ENCODE assay signal across 18 cellular contexts in the genomic region with DNA sequence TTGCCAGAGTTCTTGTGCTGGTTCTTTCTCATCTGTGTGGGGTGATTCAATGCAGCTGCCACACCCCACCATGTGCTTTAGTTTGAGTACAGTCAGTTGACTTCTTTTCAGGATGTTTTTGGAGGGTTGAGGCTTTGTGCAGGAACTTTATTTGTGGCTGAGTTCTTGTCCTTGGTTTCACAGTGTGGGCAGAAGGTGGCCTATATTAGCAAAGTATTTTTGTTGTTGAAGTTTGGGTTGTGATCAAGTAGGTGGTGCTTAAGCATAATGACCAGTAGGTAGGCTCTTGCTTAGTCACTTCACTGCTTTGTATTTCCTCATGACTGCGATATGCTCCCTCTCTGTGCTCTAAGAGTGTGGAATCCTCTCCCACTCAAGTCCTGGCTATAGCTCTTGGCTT.
DNase-seq lines count a peak whose midpoint lies in the region; ATAC-seq and TF ChIP-seq lines count a peak whose summit lies in the region.
"Had no signal": no experiment of that assay in that cellular context is flagged by ENCODE, and none has a peak within 500 bp of the region (broad histone marks: within the 10 kb centered on the region; RNA-seq: fewer than 3 reads in every experiment).

No MANE protein-coding gene starts in this region.

- DNase-seq in GM12865 (ENCODE audit: low read depth) = peak; percentile 72
- no peak for DNase-seq in activated B cell treated with CpG ODN at 0.5 μM for 24 hours
- DNase-seq in mesenchymal stem cell = no peak
- DNase-seq in stimulated activated CD4-positive, alpha-beta T cell treated with anti-CD3 and anti-CD28 coated beads, Interleukin-4, amount 100 ng/mL, for 4 hours = no peak
- DNase-seq in middle frontal gyrus (ENCODE audit: extremely low spot score, low spot score) = no peak
- no peak for DNase-seq in NCI-H446 (lab: John Stamatoyannopoulos, UW)
- DNase-seq: activated CD4-positive, alpha-beta memory T cell treated with anti-CD3 and anti-CD28 coated beads, Interleukin-2, amount 10 ng/mL, durations not matched to agents 7 days and 5 days; activated gamma-delta T cell; body of pancreas; Kasumi-1; NCI-H187 treated with DMSO at 0.1 percent for 48 hours; ovary; stimulated activated CD8-positive, alpha-beta memory T cell treated with anti-CD3 and anti-CD28 coated beads, Interleukin-4, amount 100 ng/mL, for 48 hours; T-helper 9 cell had no signal

- no peak for TF ChIP-seq CTCF in GM12865 (IDR thresholded peaks at IDR 0.05; ENCODE audit: insufficient read depth, low read depth, low read length, missing control alignments)
- TF ChIP-seq CTCF in activated B cell treated with CpG ODN at 0.5 μM for 24 hours (IDR thresholded peaks at IDR 0.05) = no peak

- no peaks in the 10 kb centered on the region for H3K4me1 ChIP-seq in mesenchymal stem cell (ENCODE audit: control insufficient read depth, insufficient read depth, low read depth, low read length)
- H3K4me1 ChIP-seq: body of pancreas had no signal

- no peaks in the 10 kb centered on the region for H3K27me3 ChIP-seq in mesenchymal stem cell (ENCODE audit: control insufficient read depth in 1 of 2, insufficient read depth in 1 of 2, low read length in 2 of 2)
- H3K27me3 ChIP-seq: body of pancreas, ovary had no signal

- 100% methylated on average over 1 of the region's 1 CpG for WGBS in mesenchymal stem cell

- H3K4me3 Mint-ChIP-seq in activated B cell treated with CpG ODN at 0.5 μM for 24 hours = peak overlapping the region; percentile 56
- H3K4me3 Mint-ChIP-seq: activated CD4-positive, alpha-beta memory T cell treated with anti-CD3 and anti-CD28 coated beads, Interleukin-2, amount 10 ng/mL, durations not matched to agents 7 days and 5 days had no signal

- H2BK120ac ChIP-seq in mesenchymal stem cell (ENCODE audit: low read depth, low read length) = no peak overlapping the region

- peaks cover 24% of the 10 kb centered on the region for H3K9me3 Mint-ChIP-seq in activated B cell treated with CpG ODN at 0.5 μM for 24 hours

- peaks cover 82% of the 10 kb centered on the region for H3K4me1 Mint-ChIP-seq in activated B cell treated with CpG ODN at 0.5 μM for 24 hours
- H3K4me1 Mint-ChIP-seq: activated CD4-positive, alpha-beta memory T cell treated with anti-CD3 and anti-CD28 coated beads, Interleukin-2, amount 10 ng/mL, durations not matched to agents 7 days and 5 days had no signal

- H3K4me2 ChIP-seq in mesenchymal stem cell (ENCODE audit: low read length, poor library complexity, severe bottlenecking) = no peak overlapping the region

- H3K4me3 ChIP-seq in GM12865 (ENCODE audit: low read depth, low read length) = no peak overlapping the region
- no peak overlapping the region for H3K4me3 ChIP-seq in mesenchymal stem cell (ENCODE audit: insufficient read depth in 1 of 2, low read depth in 1 of 2, low read length in 2 of 2)
- H3K4me3 ChIP-seq: body of pancreas, ovary had no signal

- H2BK15ac ChIP-seq in mesenchymal stem cell (ENCODE audit: low read depth, poor library complexity, severe bottlenecking) = no peak overlapping the region

- H4K8ac ChIP-seq in mesenchymal stem cell (ENCODE audit: low read length) = no peak overlapping the region

- ATAC-seq in HG02763 (IDR thresholded peaks at IDR 0.05; ENCODE audit: unreplicated experiment) = peak; percentile 27
- peak; percentile 9 for ATAC-seq in activated B cell treated with CpG ODN at 0.5 μM for 24 hours (ENCODE audit: low read depth)
- no peak for ATAC-seq in GM21360 (IDR thresholded peaks at IDR 0.05; ENCODE audit: unreplicated experiment)
- ATAC-seq: body of pancreas, left lobe of liver, Right ventricle myocardium inferior had no signal

- no peak overlapping the region for H2BK12ac ChIP-seq in mesenchymal stem cell (ENCODE audit: low read length in 2 of 2)

- peak overlapping the region in 1 of 2 experiments; percentile 13 for H3K4ac ChIP-seq in mesenchymal stem cell (ENCODE audit: low read depth in 1 of 2, low read length in 2 of 2)

- no peak overlapping the region for H3K27ac ChIP-seq in mesenchymal stem cell (ENCODE audit: low read length, poor library complexity, severe bottlenecking)
- H3K27ac ChIP-seq: body of pancreas, ovary had no signal

- H3K9me3 ChIP-seq in mesenchymal stem cell (ENCODE audit: control insufficient read depth, low read length) = peaks cover 21% of the 10 kb centered on the region
- H3K9me3 ChIP-seq: body of pancreas, ovary had no signal

- no peak overlapping the region for H2AFZ ChIP-seq in mesenchymal stem cell (ENCODE audit: low read depth, low read length)

- H3K79me1 ChIP-seq in mesenchymal stem cell (replicated peaks; ENCODE audit: low read length, poor library complexity, severe bottlenecking) = no peaks in the 10 kb centered on the region

- H2AK5ac ChIP-seq in mesenchymal stem cell (ENCODE audit: low read length, severe bottlenecking) = no peak overlapping the region

- POLR2A ChIA-PET in activated B cell treated with CpG ODN at 0.5 μM for 24 hours (lab: Charles Lee) = interaction anchor here (1.3 to 3.8 kb wide), 4 partner anchors 11 to 163 kb away, joined by 3 to 27 read pairs (median 4); a partner anchor contains a TSS

- H3K18ac ChIP-seq in mesenchymal stem cell (ENCODE audit: low read depth in 1 of 2, low read length in 2 of 2) = peak overlapping the region in 1 of 2 experiments; percentile 48

- peaks cover 48% of the 10 kb centered on the region for H3K36me3 Mint-ChIP-seq in activated B cell treated with CpG ODN at 0.5 μM for 24 hours (ENCODE audit: low read depth)

- intact Hi-C loops in activated B cell treated with CpG ODN at 0.5 μM for 24 hours (cut with micrococcal nuclease) = loop anchor here (5.0 kb wide), 2 partner anchors 33 to 412 kb away; no protein-coding TSS in a partner anchor

- no peak overlapping the region for H2BK5ac ChIP-seq in mesenchymal stem cell (ENCODE audit: low read depth, low read length, poor library complexity, severe bottlenecking)

- H3K9ac ChIP-seq in mesenchymal stem cell (ENCODE audit: low read length) = peak overlapping the region; percentile 30

- peak overlapping the region; percentile 96 for H3K27ac Mint-ChIP-seq in activated B cell treated with CpG ODN at 0.5 μM for 24 hours
- H3K27ac Mint-ChIP-seq: activated CD4-positive, alpha-beta memory T cell treated with anti-CD3 and anti-CD28 coated beads, Interleukin-2, amount 10 ng/mL, durations not matched to agents 7 days and 5 days had no signal

- H3K27me3 Mint-ChIP-seq in activated B cell treated with CpG ODN at 0.5 μM for 24 hours = no peaks in the 10 kb centered on the region
- H3K27me3 Mint-ChIP-seq: activated CD4-positive, alpha-beta memory T cell treated with anti-CD3 and anti-CD28 coated beads, Interleukin-2, amount 10 ng/mL, durations not matched to agents 7 days and 5 days had no signal

- H3K23ac ChIP-seq in mesenchymal stem cell (ENCODE audit: low read length in 2 of 2) = no peak overlapping the region

- H3K14ac ChIP-seq in mesenchymal stem cell (ENCODE audit: low read length in 2 of 2) = peak overlapping the region in 1 of 2 experiments; percentile 11

- no peak overlapping the region for H4K91ac ChIP-seq in mesenchymal stem cell (ENCODE audit: low read length)

- H3K36me3 ChIP-seq in mesenchymal stem cell (ENCODE audit: control insufficient read depth in 1 of 2, insufficient read depth in 2 of 2, low read depth in 1 of 2, low read length in 2 of 2) = peaks cover 0 to 3% of the 10 kb centered on the region in 2 experiments
- H3K36me3 ChIP-seq: ovary had no signal

- CTCF ChIA-PET in activated B cell treated with CpG ODN at 0.5 μM for 24 hours (lab: Charles Lee) = interaction anchor here (0.6 kb wide), 1 partner anchor 102 kb away, joined by 4 read pairs; no protein-coding TSS in a partner anchor
